Comparison of ENCODE assay signal across 12 cellular contexts in genomic region chr4:41178372-41179085, GRCh38. TPM values are rescaled to one million over a fixed set of nuclear protein-coding genes. Genes with fewer than 3 reads are reported as not detected.
DNase-seq lines count a peak whose midpoint lies in the region; ATAC-seq, FAIRE-seq and TF ChIP-seq lines count a peak whose summit lies in the region.
"Had no signal": no experiment of that assay in that cellular context is flagged by ENCODE, and none has a peak within 500 bp of the region (broad histone marks: within the 10 kb centered on the region; RNA-seq: fewer than 3 reads in every experiment).

No MANE protein-coding gene starts in this region.

- no peaks in the 10 kb centered on the region for H3K36me3 Mint-ChIP-seq in nephron progenitor cell (ENCODE audit: low read depth)

- no peak overlapping the region for H3K4me3 Mint-ChIP-seq in nephron progenitor cell
- H3K4me3 Mint-ChIP-seq: activated CD8-positive, alpha-beta T cell treated with anti-CD3 and anti-CD28 coated beads for 36 hours had no signal

- peaks cover 13% of the 10 kb centered on the region for H3K4me1 Mint-ChIP-seq in nephron progenitor cell

- peak overlapping the region; percentile 47 for H3K27ac Mint-ChIP-seq in nephron progenitor cell
- H3K27ac Mint-ChIP-seq: activated CD8-positive, alpha-beta T cell treated with anti-CD3 and anti-CD28 coated beads for 36 hours had no signal

- no peaks in the 10 kb centered on the region for H3K27me3 Mint-ChIP-seq in nephron progenitor cell (ENCODE audit: low read depth, poor library complexity)

- ATAC-seq in esophagus mucosa, result no peak
- ATAC-seq: activated CD8-positive, alpha-beta T cell treated with anti-CD3 and anti-CD28 coated beads for 36 hours had no signal

- DNase-seq in AG08395 (ENCODE audit: low spot score) (peak; percentile 85), RCC 7860 (ENCODE audit: low spot score) (peak; percentile 47), fibroblast of gingiva (ENCODE audit: low read depth) (peak; percentile 88), nephron progenitor cell (no peak), NCI-H2196 treated with DMSO at 0.1 percent for 48 hours (lab: John Stamatoyannopoulos, UW; ENCODE audit: unreplicated experiment) (no peak), GM10248 (ENCODE audit: extremely low spot score) (no peak), DMS 273 treated with DMSO at 0.1 percent for 48 hours (lab: John Stamatoyannopoulos, UW) (no peak)
- DNase-seq: activated CD8-positive, alpha-beta T cell treated with anti-CD3 and anti-CD28 coated beads for 36 hours; C1 segment of cervical spinal cord; NCI-H1436 had no signal

- POLR2A ChIA-PET in GM10248 (lab: Yijun Ruan, JAX), result no interaction called here

- peaks cover 11% of the 10 kb centered on the region for H3K9me3 Mint-ChIP-seq in nephron progenitor cell
- H3K9me3 Mint-ChIP-seq: activated CD8-positive, alpha-beta T cell treated with anti-CD3 and anti-CD28 coated beads for 36 hours had no signal

- FAIRE-seq in RCC 7860 (lab: Jason Lieb, UNC), result peak; percentile 93
- FAIRE-seq: bronchial epithelial cell had no signal

- CTCF ChIA-PET in GM10248 (lab: Yijun Ruan, JAX), result no interaction called here

- TF ChIP-seq CTCF in nephron progenitor cell (IDR thresholded peaks at IDR 0.05), result no peak
- TF ChIP-seq CTCF in GM10248 (IDR thresholded peaks at IDR 0.05; ENCODE audit: control extremely low read depth, extremely low read depth, low read depth, missing control alignments), result no peak

RNA-seq across cellular contexts. Expression of gene APBB2, which starts 35.8 kb away (rescaled TPM):
- total RNA-seq in esophagus mucosa, result 13.3 TPM

Comparison
In these comparisons a context has a peak if more than half of its experiments do, and no peak if none do; other contexts are left out.
1. DNase-seq: peak in AG08395 (single experiment), RCC 7860 (single experiment) and fibroblast of gingiva (single experiment); none in nephron progenitor cell (single experiment), NCI-H2196 treated with DMSO at 0.1 percent for 48 hours (single experiment), GM10248 (single experiment) and DMS 273 treated with DMSO at 0.1 percent for 48 hours (single experiment).